Comparison of ENCODE assay signal across 15 cellular contexts in the genomic region with DNA sequence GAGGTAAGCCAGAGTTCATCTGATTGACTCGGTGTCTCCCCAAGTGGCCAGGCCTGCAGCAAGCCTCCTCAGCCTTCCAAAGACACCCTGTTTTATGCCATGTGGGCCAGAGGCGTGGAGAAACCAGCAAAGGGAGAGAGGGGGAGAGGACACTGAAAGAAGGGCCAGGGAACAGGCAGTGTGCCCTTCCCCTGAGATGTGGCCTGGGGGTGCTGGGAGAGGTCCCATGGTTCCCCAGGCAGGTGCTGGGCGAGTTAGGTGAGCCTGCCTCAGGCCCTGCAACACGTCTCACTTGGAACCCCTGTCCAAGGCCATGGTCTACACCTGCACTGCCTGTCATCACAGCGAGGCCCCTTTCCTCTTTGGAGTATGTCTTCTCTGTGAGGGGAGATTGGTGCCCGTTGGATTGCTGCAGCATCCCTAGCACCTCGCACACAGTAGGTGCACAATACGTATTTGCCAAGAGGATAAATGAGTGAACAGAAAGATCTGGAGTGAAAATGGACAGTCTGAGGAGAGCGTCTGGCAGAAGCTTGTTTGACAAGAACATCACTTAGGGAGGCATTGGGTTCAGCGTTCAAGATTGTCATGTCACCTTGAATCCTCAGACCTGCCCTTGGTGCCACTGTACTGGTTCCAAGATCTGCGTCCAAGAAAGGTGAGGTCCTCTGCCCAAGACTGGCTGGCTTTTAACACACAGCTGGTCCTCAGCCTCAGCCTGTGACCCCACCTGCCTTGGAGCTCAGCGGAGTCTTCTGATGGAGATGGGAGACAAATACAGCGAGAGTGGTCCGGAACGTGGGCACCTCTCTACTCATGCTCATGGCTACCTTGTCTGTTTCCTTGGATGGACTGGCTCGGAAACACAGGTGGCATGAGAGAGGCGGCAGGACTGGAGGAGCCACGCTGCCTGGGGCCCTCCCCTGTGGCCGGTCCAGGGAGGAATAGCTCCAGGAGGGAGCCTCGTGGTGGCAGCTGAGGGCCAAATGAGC. TPM values are rescaled to one million over a fixed set of nuclear protein-coding genes. Genes with fewer than 3 reads are reported as not detected.
A peak's percentile ranks its signal among the peaks of the same experiment; 100 is the strongest.
DNase-seq lines count a peak whose midpoint lies in the region; ATAC-seq, FAIRE-seq and TF ChIP-seq lines count a peak whose summit lies in the region.
"Had no signal": no experiment of that assay in that cellular context is flagged by ENCODE, and none has a peak within 500 bp of the region (broad histone marks: within the 10 kb centered on the region; RNA-seq: fewer than 3 reads in every experiment).

No MANE protein-coding gene starts in this region.

- H3K4me2 ChIP-seq in K562 (ENCODE audit: insufficient read depth, low read length) (no peak overlapping the region), mesenchymal stem cell (ENCODE audit: low read length, poor library complexity, severe bottlenecking) (no peak overlapping the region)

- 80 to 85% (median 81%) methylated on average over 19 to 20 of the region's 20 CpGs for WGBS in heart left ventricle, 4 donors
- 2% methylated on average over 20 of the region's 20 CpGs for WGBS in K562 (ENCODE audit: insufficient coverage, low coverage, missing lambda C conversion rate)
- WGBS in mesenchymal stem cell: 80% methylated on average over 20 of the region's 20 CpGs

- no peak overlapping the region for H2BK12ac ChIP-seq in mesenchymal stem cell (ENCODE audit: low read length in 2 of 2)

- TF ChIP-seq EP300 in K562 (IDR thresholded peaks at IDR 0.05; ENCODE audit: low read length): no peak

- H3K79me2 ChIP-seq in K562 (ENCODE audit: control insufficient read depth, insufficient read depth, low read length): no peaks in the 10 kb centered on the region

- in situ Hi-C loops in K562 (cut with MboI): no loop called here

- DNase-seq in cardiac septum (ENCODE audit: low spot score) (peak; percentile 63), heart left ventricle (no peak), K562 (ENCODE audit: extremely low read depth in 1 of 4, low spot score in 3 of 4) (peak in 1 of 4 experiments; percentile 10), mesenchymal stem cell (no peak), vagina (ENCODE audit: extremely low spot score in 2 of 2) (peak; percentile 72 to 77), nucleus accumbens (lab: John Stamatoyannopoulos, UW) (no peak)
- DNase-seq: BE2C; CD4-positive, alpha-beta memory T cell; DMS79; H7 had no signal

- no peak overlapping the region for H2BK120ac ChIP-seq in mesenchymal stem cell (ENCODE audit: low read depth, low read length)

- intact Hi-C loops in cardiac septum (cut with DNase I): loop anchor here (2.0 to 5.0 kb wide), 3 partner anchors 59 to 179 kb away; no protein-coding TSS in a partner anchor
- intact Hi-C loops in heart left ventricle (cut with DNase I): loop anchor here (2.0 to 10.0 kb wide), 10 partner anchors 51 to 179 kb away; a partner anchor contains a TSS
- intact Hi-C loops in K562 (cut with micrococcal nuclease): loop anchor here (2.0 kb wide), 3 partner anchors 29 to 177 kb away; no protein-coding TSS in a partner anchor
- intact Hi-C loops in vagina (cut with DNase I): loop anchor here (5.0 kb wide), 1 partner anchor 54 kb away; a partner anchor contains a TSS

- H3K23ac ChIP-seq in mesenchymal stem cell (ENCODE audit: low read length in 2 of 2): no peak overlapping the region

- BruUV-seq in K562 (replicated peaks; lab: Mats Ljungman, UMichigan): no TSS peak

- no peak overlapping the region for H4K91ac ChIP-seq in mesenchymal stem cell (ENCODE audit: low read length)

- H4K8ac ChIP-seq in mesenchymal stem cell (ENCODE audit: low read length): no peak overlapping the region

- no peak overlapping the region for H2AK5ac ChIP-seq in mesenchymal stem cell (ENCODE audit: low read length, severe bottlenecking)

- CTCF ChIA-PET in K562 (lab: Yijun Ruan, JAX; ENCODE audit: low intra/inter-chr PET ratio): interaction anchor here (0.6 to 2.8 kb wide), 5 partner anchors 57 to 178 kb away, joined by 4 to 24 read pairs (median 11); no protein-coding TSS in a partner anchor

- no peak for FAIRE-seq in K562 (lab: Jason Lieb, UNC)
- FAIRE-seq: A204.1, GM12878, GM18507 had no signal

- H3K36me3 ChIP-seq in heart left ventricle (no peaks in the 10 kb centered on the region), K562 (ENCODE audit: control insufficient read depth, insufficient read depth, low read length) (no peaks in the 10 kb centered on the region), mesenchymal stem cell (ENCODE audit: control insufficient read depth in 1 of 2, insufficient read depth in 2 of 2, low read depth in 1 of 2, low read length in 2 of 2) (no peaks in the 10 kb centered on the region), vagina (no peaks in the 10 kb centered on the region)
- H3K36me3 ChIP-seq: BE2C had no signal

- TF ChIP-seq POLR2A in heart left ventricle (IDR thresholded peaks at IDR 0.05): no peak
- TF ChIP-seq POLR2A in K562 (conservative IDR thresholded peaks at IDR 0.05): no peak
- no peak for TF ChIP-seq POLR2A in vagina (IDR thresholded peaks at IDR 0.05)

- H3K79me1 ChIP-seq in mesenchymal stem cell (replicated peaks; ENCODE audit: low read length, poor library complexity, severe bottlenecking): no peaks in the 10 kb centered on the region

- no peak for TF ChIP-seq RAD21 in K562 (CRISPR knock-in tag; conservative IDR thresholded peaks at IDR 0.05 in 1 of 2, IDR thresholded peaks at IDR 0.05 in 1 of 2)

- TF ChIP-seq CTCF in heart left ventricle (IDR thresholded peaks at IDR 0.05) (no peak), K562 (IDR thresholded peaks at IDR 0.05 in 2 of 3, conservative IDR thresholded peaks at IDR 0.05 in 1 of 3; ENCODE audit: insufficient read depth in 2 of 3, low read depth in 1 of 3, low read length in 3 of 3) (no peak), vagina (IDR thresholded peaks at IDR 0.05) (no peak)

- H3K27me3 ChIP-seq in heart left ventricle: peaks cover 0 to 36% (median 13%) of the 10 kb centered on the region in 9 donors
- H3K27me3 ChIP-seq in K562 (ENCODE audit: control insufficient read depth in 2 of 2, insufficient read depth in 2 of 2, low read length in 2 of 2): peaks cover 25 to 58% of the 10 kb centered on the region in 2 experiments; a peak in 4 of 5 replicates
- peaks cover 46 to 65% of the 10 kb centered on the region in 2 experiments for H3K27me3 ChIP-seq in mesenchymal stem cell (ENCODE audit: control insufficient read depth in 1 of 2, insufficient read depth in 1 of 2, low read length in 2 of 2)
- H3K27me3 ChIP-seq in vagina: no peaks in the 10 kb centered on the region

- H4K20me1 ChIP-seq in K562 (replicated peaks; ENCODE audit: control insufficient read depth, insufficient read depth, low read length): no peaks in the 10 kb centered on the region

- H3K9me1 ChIP-seq in K562 (ENCODE audit: control insufficient read depth, insufficient read depth, low read length): no peaks in the 10 kb centered on the region

- no peak for ATAC-seq in heart left ventricle
- no peak; the same call in 2 of the 3 replicates for ATAC-seq in K562
- no peak for ATAC-seq in HG02623 (IDR thresholded peaks at IDR 0.05; ENCODE audit: unreplicated experiment)
- ATAC-seq: GM12878 had no signal

- H3K18ac ChIP-seq in mesenchymal stem cell (ENCODE audit: low read depth in 1 of 2, low read length in 2 of 2): no peak overlapping the region

- POLR2A ChIA-PET in K562 (lab: Yijun Ruan, JAX): interaction anchor here (0.5 to 0.9 kb wide), 3 partner anchors 65 to 811 kb away, joined by 3 read pairs; no protein-coding TSS in a partner anchor

- H3K4me1 ChIP-seq in heart left ventricle: peaks cover 0 to 12% (median 4%) of the 10 kb centered on the region in 12 donors
- peaks cover 3 to 8% of the 10 kb centered on the region in 2 experiments; a peak in 4 of 5 replicates for H3K4me1 ChIP-seq in K562 (replicated peaks in 1 of 2; ENCODE audit: control insufficient read depth in 2 of 2, insufficient read depth in 2 of 2, low read length in 2 of 2)
- H3K4me1 ChIP-seq in mesenchymal stem cell (ENCODE audit: control insufficient read depth, insufficient read depth, low read depth, low read length): peaks cover 6% of the 10 kb centered on the region
- H3K4me1 ChIP-seq in vagina: peaks cover 9% of the 10 kb centered on the region
- H3K4me1 ChIP-seq: BE2C had no signal

- H3K9ac ChIP-seq in K562 (ENCODE audit: insufficient read depth in 1 of 2, low read depth in 2 of 2, low read length in 2 of 2): no peak overlapping the region
- H3K9ac ChIP-seq in mesenchymal stem cell (ENCODE audit: low read length): no peak overlapping the region

- H3K27ac ChIP-seq in heart left ventricle (no peak overlapping the region), K562 (ENCODE audit: extremely low read depth, low read depth, low read length) (no peak overlapping the region), mesenchymal stem cell (ENCODE audit: low read length, poor library complexity, severe bottlenecking) (no peak overlapping the region), vagina (no peak overlapping the region)
- H3K27ac ChIP-seq: C4-2B had no signal

- no peak overlapping the region for H2BK5ac ChIP-seq in mesenchymal stem cell (ENCODE audit: low read depth, low read length, poor library complexity, severe bottlenecking)

- H3K4me3 ChIP-seq in heart left ventricle (no peak overlapping the region), K562 (no peak overlapping the region), mesenchymal stem cell (ENCODE audit: insufficient read depth in 1 of 2, low read depth in 1 of 2, low read length in 2 of 2) (no peak overlapping the region), vagina (no peak overlapping the region)
- H3K4me3 ChIP-seq: GM12878 had no signal

- H3K9me3 ChIP-seq in heart left ventricle: no peaks in the 10 kb centered on the region
- no peaks in the 10 kb centered on the region; the same call in 1 of the 2 replicates for H3K9me3 ChIP-seq in K562 (replicated peaks; ENCODE audit: control insufficient read depth, insufficient read depth, low read depth, low read length)
- no peaks in the 10 kb centered on the region for H3K9me3 ChIP-seq in mesenchymal stem cell (ENCODE audit: control insufficient read depth, low read length)
- H3K9me3 ChIP-seq in vagina: no peaks in the 10 kb centered on the region

- H3K4ac ChIP-seq in mesenchymal stem cell (ENCODE audit: low read depth in 1 of 2, low read length in 2 of 2): no peak overlapping the region

- no peak overlapping the region for H3K14ac ChIP-seq in mesenchymal stem cell (ENCODE audit: low read length in 2 of 2)

- H2BK15ac ChIP-seq in mesenchymal stem cell (ENCODE audit: low read depth, poor library complexity, severe bottlenecking): peak overlapping the region; percentile 2

- no peak overlapping the region for H2AFZ ChIP-seq in K562 (ENCODE audit: low read depth, low read length)
- H2AFZ ChIP-seq in mesenchymal stem cell (ENCODE audit: low read depth, low read length): no peak overlapping the region

RNA-seq across cellular contexts. Expression of a gene that starts 39.8 kb away (rescaled TPM):
- 32.6 TPM for total RNA-seq in cardiac septum
- total RNA-seq in heart left ventricle: 10 to 100 TPM; 37.2 to 56.3 (median 42.6) TPM
- 10 to 100 TPM; 22.6 to 34.7 TPM for polyA plus RNA-seq in heart left ventricle
- 62.3 and 136 TPM in 2 replicates for total RNA-seq in K562 (2011; cell fraction: chromatin; rRNA removed; ENCODE audit: low replicate concordance)
- total RNA-seq in K562 (2011; cell fraction: nucleolus; rRNA removed): 36.0 and 40.3 TPM in 2 replicates
- 73.5 and 98.2 TPM in 2 replicates for total RNA-seq in K562 (2011; cell fraction: nucleoplasm; rRNA removed)
- 67.8 and 89.7 TPM in 2 replicates for total RNA-seq in K562 (2014; rRNA removed)
- total RNA-seq in K562 (2014; rRNA removed; fragmentation: Illumina TruSeq; extraction: Trizol): 75.8 and 103 TPM in 2 replicates
- 101 and 114 TPM in 2 replicates for total RNA-seq in K562 (2015; rRNA removed; fragmentation: Illumina TruSeq; extraction: Trizol)
- total RNA-seq in K562 (2021): 55.3 and 58.0 TPM in 2 replicates
- 57.8 and 85.2 TPM in 2 replicates for polyA plus RNA-seq in K562 (2011; rRNA removed)
- 52.6 and 53.7 TPM in 2 replicates for polyA plus RNA-seq in K562 (2011; cell fraction: cytosol; rRNA removed)
- polyA plus RNA-seq in K562 (2011; cell fraction: nucleus; rRNA removed): 57.7 and 63.4 TPM in 2 replicates
- polyA plus RNA-seq in K562 (2012): 81.3 and 105 TPM in 2 replicates
- polyA plus RNA-seq in K562 (2014; fragmentation: Illumina TruSeq; extraction: Trizol): 86.5 and 159 TPM in 2 replicates
- 10 to 100 TPM; 43.2 to 63.4 TPM for polyA plus RNA-seq in K562 (2014; fragmentation: Nextera tagmentation; extraction: Ambion mirVana)
- polyA plus RNA-seq in K562 (2014; rRNA removed): 81.6 and 99.3 TPM in 2 replicates
- polyA minus RNA-seq in K562 (2011; rRNA and poly(A)+ RNA removed): 47.7 and 54.1 TPM in 2 replicates
- 25.1 and 34.5 TPM in 2 replicates for polyA minus RNA-seq in K562 (2011; cell fraction: cytosol; rRNA and poly(A)+ RNA removed)
- 26.9 and 36.3 TPM in 2 replicates for polyA minus RNA-seq in K562 (2011; cell fraction: nucleus; rRNA and poly(A)+ RNA removed)
- 48.2 TPM for polyA plus RNA-seq in mesenchymal stem cell (2013, experiment 1 of 2)
- polyA plus RNA-seq in mesenchymal stem cell (2013, experiment 2 of 2): 46.8 TPM
- 46.2 TPM for total RNA-seq in vagina

RNA-seq across cellular contexts. Expression of a gene that starts 53.3 kb away (rescaled TPM):
- total RNA-seq in cardiac septum: 112 TPM
- 100 to 1,000 TPM in 2 of 9 donors, 10 to 100 TPM in 7; 59.7 to 108 (median 92.2) TPM for total RNA-seq in heart left ventricle
- polyA plus RNA-seq in heart left ventricle: 100 to 1,000 TPM in 1 of 2 donors, 10 to 100 TPM in 1; 61.1 to 100 TPM
- total RNA-seq in K562 (2011; cell fraction: chromatin; rRNA removed; ENCODE audit: low replicate concordance): 10.6 and 29.3 TPM in 2 replicates
- 11.1 and 13.0 TPM in 2 replicates for total RNA-seq in K562 (2011; cell fraction: nucleolus; rRNA removed)
- 9.4 and 19.5 TPM in 2 replicates for total RNA-seq in K562 (2011; cell fraction: nucleoplasm; rRNA removed)
- total RNA-seq in K562 (2014; rRNA removed): 2.2 and 2.9 TPM in 2 replicates
- 1.2 and 1.3 TPM in 2 replicates for total RNA-seq in K562 (2014; rRNA removed; fragmentation: Illumina TruSeq; extraction: Trizol)
- 1.5 and 1.8 TPM in 2 replicates for total RNA-seq in K562 (2015; rRNA removed; fragmentation: Illumina TruSeq; extraction: Trizol)
- 2.3 and 3.6 TPM in 2 replicates for total RNA-seq in K562 (2021)
- 2.7 and 4.6 TPM in 2 replicates for polyA plus RNA-seq in K562 (2011; rRNA removed)
- polyA plus RNA-seq in K562 (2011; cell fraction: cytosol; rRNA removed): 3.2 and 4.4 TPM in 2 replicates
- polyA plus RNA-seq in K562 (2011; cell fraction: nucleus; rRNA removed): 26.3 and 28.4 TPM in 2 replicates
- polyA plus RNA-seq in K562 (2012): 6.9 and 15.2 TPM in 2 replicates
- 1.9 and 2.6 TPM in 2 replicates for polyA plus RNA-seq in K562 (2014; fragmentation: Illumina TruSeq; extraction: Trizol)
- polyA plus RNA-seq in K562 (2014; fragmentation: Nextera tagmentation; extraction: Ambion mirVana): under 1 TPM; 0.43 to 0.46 TPM
- polyA plus RNA-seq in K562 (2014; rRNA removed): 2.6 and 3.0 TPM in 2 replicates
- polyA minus RNA-seq in K562 (2011; rRNA and poly(A)+ RNA removed): 1.2 and 1.3 TPM in 2 replicates
- 1.9 and 2.6 TPM in 2 replicates for polyA minus RNA-seq in K562 (2011; cell fraction: cytosol; rRNA and poly(A)+ RNA removed)
- polyA minus RNA-seq in K562 (2011; cell fraction: nucleus; rRNA and poly(A)+ RNA removed): 3.0 and 3.2 TPM in 2 replicates
- polyA plus RNA-seq in mesenchymal stem cell (2013, experiment 1 of 2): 81.8 TPM
- 74.6 TPM for polyA plus RNA-seq in mesenchymal stem cell (2013, experiment 2 of 2)
- 39.8 TPM for total RNA-seq in vagina

Comparison
In these comparisons a context has a peak if more than half of its experiments do, and no peak if none do; other contexts are left out.
1. DNase-seq: peak in cardiac septum (single experiment) and vagina (2 of 2); none in heart left ventricle (0 of 5), mesenchymal stem cell (single experiment) and nucleus accumbens (0 of 56).